In the genomic region with DNA sequence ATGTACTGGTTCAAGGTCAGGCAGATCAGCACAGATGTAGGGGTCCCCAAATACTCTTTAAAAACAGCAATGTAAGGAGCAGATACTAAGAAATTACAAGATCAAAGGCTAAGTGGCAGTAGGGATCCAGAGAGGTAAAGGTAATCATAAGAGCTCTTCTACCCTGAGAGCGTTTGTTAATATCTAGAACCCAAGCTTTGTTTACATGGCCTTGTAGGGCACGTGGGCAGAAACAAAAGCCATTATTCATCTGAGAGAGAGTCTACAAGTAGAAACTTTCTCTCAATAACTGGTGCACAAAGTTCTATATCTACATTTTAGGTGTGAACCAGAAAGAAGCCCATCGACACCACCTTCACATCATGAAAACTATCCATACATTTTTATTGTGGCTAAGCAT, we compare ENCODE assay signal across 1 cellular context.
TF ChIP-seq lines count a peak whose summit lies in the region.

No MANE protein-coding gene starts in this region.

TF ChIP-seq in GM23338, 12 proteins besides CTCF, POLR2A, EP300 and RAD21 (continued from another document):
- no peak for TF ChIP-seq ZNF331 (CRISPR knock-in tag; IDR thresholded peaks at IDR 0.05; ENCODE audit: low read depth)
- TF ChIP-seq STAT1 (IDR thresholded peaks at IDR 0.05; ENCODE audit: unreplicated experiment), result no peak
- TF ChIP-seq EZH2phosphoT487 (IDR thresholded peaks at IDR 0.05; ENCODE audit: unreplicated experiment), result no peak
- no peak for TF ChIP-seq CREB1 (CRISPR knock-in tag; IDR thresholded peaks at IDR 0.05; ENCODE audit: low read depth)
- TF ChIP-seq JUNB (IDR thresholded peaks at IDR 0.05; ENCODE audit: unreplicated experiment), result no peak
- TF ChIP-seq, protein P1, sequence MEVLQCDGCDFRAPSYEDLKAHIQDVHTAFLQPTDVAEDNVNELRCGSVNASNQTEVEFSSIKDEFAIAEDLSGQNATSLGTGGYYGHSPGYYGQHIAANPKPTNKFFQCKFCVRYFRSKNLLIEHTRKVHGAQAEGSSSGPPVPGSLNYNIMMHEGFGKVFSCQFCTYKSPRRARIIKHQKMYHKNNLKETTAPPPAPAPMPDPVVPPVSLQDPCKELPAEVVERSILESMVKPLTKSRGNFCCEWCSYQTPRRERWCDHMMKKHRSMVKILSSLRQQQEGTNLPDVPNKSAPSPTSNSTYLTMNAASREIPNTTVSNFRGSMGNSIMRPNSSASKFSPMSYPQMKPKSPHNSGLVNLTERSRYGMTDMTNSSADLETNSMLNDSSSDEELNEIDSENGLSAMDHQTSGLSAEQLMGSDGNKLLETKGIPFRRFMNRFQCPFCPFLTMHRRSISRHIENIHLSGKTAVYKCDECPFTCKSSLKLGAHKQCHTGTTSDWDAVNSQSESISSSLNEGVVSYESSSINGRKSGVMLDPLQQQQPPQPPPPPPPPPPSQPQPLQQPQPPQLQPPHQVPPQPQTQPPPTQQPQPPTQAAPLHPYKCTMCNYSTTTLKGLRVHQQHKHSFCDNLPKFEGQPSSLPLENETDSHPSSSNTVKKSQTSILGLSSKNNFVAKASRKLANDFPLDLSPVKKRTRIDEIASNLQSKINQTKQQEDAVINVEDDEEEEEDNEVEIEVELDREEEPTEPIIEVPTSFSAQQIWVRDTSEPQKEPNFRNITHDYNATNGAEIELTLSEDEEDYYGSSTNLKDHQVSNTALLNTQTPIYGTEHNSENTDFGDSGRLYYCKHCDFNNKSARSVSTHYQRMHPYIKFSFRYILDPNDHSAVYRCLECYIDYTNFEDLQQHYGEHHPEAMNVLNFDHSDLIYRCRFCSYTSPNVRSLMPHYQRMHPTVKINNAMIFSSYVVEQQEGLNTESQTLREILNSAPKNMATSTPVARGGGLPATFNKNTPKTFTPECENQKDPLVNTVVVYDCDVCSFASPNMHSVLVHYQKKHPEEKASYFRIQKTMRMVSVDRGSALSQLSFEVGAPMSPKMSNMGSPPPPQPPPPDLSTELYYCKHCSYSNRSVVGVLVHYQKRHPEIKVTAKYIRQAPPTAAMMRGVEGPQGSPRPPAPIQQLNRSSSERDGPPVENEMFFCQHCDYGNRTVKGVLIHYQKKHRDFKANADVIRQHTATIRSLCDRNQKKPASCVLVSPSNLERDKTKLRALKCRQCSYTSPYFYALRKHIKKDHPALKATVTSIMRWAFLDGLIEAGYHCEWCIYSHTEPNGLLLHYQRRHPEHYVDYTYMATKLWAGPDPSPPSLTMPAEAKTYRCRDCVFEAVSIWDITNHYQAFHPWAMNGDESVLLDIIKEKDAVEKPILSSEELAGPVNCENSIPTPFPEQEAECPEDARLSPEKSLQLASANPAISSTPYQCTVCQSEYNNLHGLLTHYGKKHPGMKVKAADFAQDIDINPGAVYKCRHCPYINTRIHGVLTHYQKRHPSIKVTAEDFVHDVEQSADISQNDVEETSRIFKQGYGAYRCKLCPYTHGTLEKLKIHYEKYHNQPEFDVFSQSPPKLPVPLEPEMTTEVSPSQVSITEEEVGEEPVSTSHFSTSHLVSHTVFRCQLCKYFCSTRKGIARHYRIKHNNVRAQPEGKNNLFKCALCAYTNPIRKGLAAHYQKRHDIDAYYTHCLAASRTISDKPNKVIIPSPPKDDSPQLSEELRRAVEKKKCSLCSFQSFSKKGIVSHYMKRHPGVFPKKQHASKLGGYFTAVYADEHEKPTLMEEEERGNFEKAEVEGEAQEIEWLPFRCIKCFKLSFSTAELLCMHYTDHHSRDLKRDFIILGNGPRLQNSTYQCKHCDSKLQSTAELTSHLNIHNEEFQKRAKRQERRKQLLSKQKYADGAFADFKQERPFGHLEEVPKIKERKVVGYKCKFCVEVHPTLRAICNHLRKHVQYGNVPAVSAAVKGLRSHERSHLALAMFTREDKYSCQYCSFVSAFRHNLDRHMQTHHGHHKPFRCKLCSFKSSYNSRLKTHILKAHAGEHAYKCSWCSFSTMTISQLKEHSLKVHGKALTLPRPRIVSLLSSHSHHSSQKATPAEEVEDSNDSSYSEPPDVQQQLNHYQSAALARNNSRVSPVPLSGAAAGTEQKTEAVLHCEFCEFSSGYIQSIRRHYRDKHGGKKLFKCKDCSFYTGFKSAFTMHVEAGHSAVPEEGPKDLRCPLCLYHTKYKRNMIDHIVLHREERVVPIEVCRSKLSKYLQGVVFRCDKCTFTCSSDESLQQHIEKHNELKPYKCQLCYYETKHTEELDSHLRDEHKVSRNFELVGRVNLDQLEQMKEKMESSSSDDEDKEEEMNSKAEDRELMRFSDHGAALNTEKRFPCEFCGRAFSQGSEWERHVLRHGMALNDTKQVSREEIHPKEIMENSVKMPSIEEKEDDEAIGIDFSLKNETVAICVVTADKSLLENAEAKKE (CRISPR knock-in tag; IDR thresholded peaks at IDR 0.05), result no peak
- TF ChIP-seq, protein P2, sequence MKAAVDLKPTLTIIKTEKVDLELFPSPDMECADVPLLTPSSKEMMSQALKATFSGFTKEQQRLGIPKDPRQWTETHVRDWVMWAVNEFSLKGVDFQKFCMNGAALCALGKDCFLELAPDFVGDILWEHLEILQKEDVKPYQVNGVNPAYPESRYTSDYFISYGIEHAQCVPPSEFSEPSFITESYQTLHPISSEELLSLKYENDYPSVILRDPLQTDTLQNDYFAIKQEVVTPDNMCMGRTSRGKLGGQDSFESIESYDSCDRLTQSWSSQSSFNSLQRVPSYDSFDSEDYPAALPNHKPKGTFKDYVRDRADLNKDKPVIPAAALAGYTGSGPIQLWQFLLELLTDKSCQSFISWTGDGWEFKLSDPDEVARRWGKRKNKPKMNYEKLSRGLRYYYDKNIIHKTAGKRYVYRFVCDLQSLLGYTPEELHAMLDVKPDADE (IDR thresholded peaks at IDR 0.05), result no peak
- TF ChIP-seq EZH2 (IDR thresholded peaks at IDR 0.05; ENCODE audit: low read depth, unreplicated experiment), result no peak
- TF ChIP-seq POLR2AphosphoS5 (IDR thresholded peaks at IDR 0.05; ENCODE audit: low read depth), result no peak
TF ChIP-seq in GM23338: peak in this region for 0.
